ENCODE assay signal across 10 cellular contexts in genomic region chr13:98173431-98173921, GRCh38. TPM values are rescaled to one million over a fixed set of nuclear protein-coding genes. Genes with fewer than 3 reads are reported as not detected.
A peak's percentile ranks its signal among the peaks of the same experiment; 100 is the strongest.
DNase-seq lines count a peak whose midpoint lies in the region; ATAC-seq, FAIRE-seq and TF ChIP-seq lines count a peak whose summit lies in the region.
"Had no signal": no experiment of that assay in that cellular context is flagged by ENCODE, and none has a peak within 500 bp of the region (broad histone marks: within the 10 kb centered on the region; RNA-seq: fewer than 3 reads in every experiment).

No MANE protein-coding gene starts in this region.

- H3K9me3 ChIP-seq in A673 (ENCODE audit: low read depth, low read length, poor library complexity, severe bottlenecking) (no peaks in the 10 kb centered on the region), NT2/D1 (ENCODE audit: insufficient read depth, low read length) (no peaks in the 10 kb centered on the region), muscle layer of duodenum (ENCODE audit: control insufficient read depth in 1 of 2, low read length in 2 of 2) (no peaks in the 10 kb centered on the region)

- POLR2A ChIA-PET in A673 (lab: Charles Lee; ENCODE audit: low non-redundant PET): no interaction called here

- peak overlapping the region; percentile 33 for H3K27ac ChIP-seq in A673 (ENCODE audit: low read depth, low read length, poor library complexity, severe bottlenecking)
- peak overlapping the region; percentile 26 for H3K27ac ChIP-seq in muscle layer of duodenum (ENCODE audit: low read length)

- BruUV-seq in A673 (replicated peaks; lab: Mats Ljungman, UMichigan): no TSS peak

- CTCF ChIA-PET in A673 (lab: Charles Lee): interaction anchor here (0.7 kb wide), 1 partner anchor 18 kb away, joined by 3 read pairs; no protein-coding TSS in a partner anchor

- H3K4me1 ChIP-seq in A673 (ENCODE audit: insufficient read depth, low read length, poor library complexity, severe bottlenecking): peaks cover 52% of the 10 kb centered on the region
- peaks cover 14% of the 10 kb centered on the region for H3K4me1 ChIP-seq in NT2/D1 (ENCODE audit: insufficient read depth, insufficient read length)
- H3K4me1 ChIP-seq in muscle layer of duodenum (ENCODE audit: control insufficient read depth in 1 of 2, insufficient read depth in 2 of 2, low read length in 2 of 2): peaks cover 8 to 30% of the 10 kb centered on the region in 2 donors

- FAIRE-seq in GM19239 (lab: Jason Lieb, UNC): no peak

- H3K9ac ChIP-seq in NT2/D1 (ENCODE audit: insufficient read length, low read depth): no peak overlapping the region

- H3K36me3 ChIP-seq in A673 (ENCODE audit: insufficient read depth, low read length, poor library complexity, severe bottlenecking) (no peaks in the 10 kb centered on the region), NT2/D1 (ENCODE audit: insufficient read depth, insufficient read length, low read length) (peaks cover 10% of the 10 kb centered on the region), muscle layer of duodenum (ENCODE audit: control insufficient read depth in 1 of 2, insufficient read depth in 2 of 2, low read length in 2 of 2) (no peaks in the 10 kb centered on the region)

- intact Hi-C loops in A673 (cut with micrococcal nuclease; ENCODE audit: unreplicated experiment): no loop called here

- peak; percentile 32 for ATAC-seq in esophagus mucosa
- no peak for ATAC-seq in GM21381 (IDR thresholded peaks at IDR 0.05; ENCODE audit: unreplicated experiment)

- H3K27me3 ChIP-seq in A673 (replicated peaks; ENCODE audit: insufficient read depth, low read depth, low read length, poor library complexity): no peaks in the 10 kb centered on the region
- no peaks in the 10 kb centered on the region for H3K27me3 ChIP-seq in NT2/D1 (ENCODE audit: insufficient read depth, insufficient read length)
- no peaks in the 10 kb centered on the region for H3K27me3 ChIP-seq in muscle layer of duodenum (ENCODE audit: low read depth, low read length)

- TF ChIP-seq CTCF in A673 (conservative IDR thresholded peaks at IDR 0.05; ENCODE audit: low read depth, low read length): no peak

- DNase-seq in A673 (ENCODE audit: low spot score) (no peak), NT2/D1 (ENCODE audit: low read depth, low spot score) (peak; percentile 39), GM19239 (ENCODE audit: insufficient read length, low spot score) (no peak), CD1c-positive myeloid dendritic cell (ENCODE audit: extremely low spot score) (no peak), NCI-H2196 treated with DMSO at 0.1 percent for 48 hours (lab: John Stamatoyannopoulos, UW; ENCODE audit: unreplicated experiment) (no peak)

- H3K4me3 ChIP-seq in A673 (ENCODE audit: low read depth, low read length, poor library complexity, severe bottlenecking) (no peak overlapping the region), NT2/D1 (ENCODE audit: insufficient read length, low read depth) (no peak overlapping the region), muscle layer of duodenum (ENCODE audit: low read depth in 1 of 2, low read length in 2 of 2) (no peak overlapping the region)

RNA-seq across cellular contexts. Expression of gene RNF113B, which starts 3.6 kb away (rescaled TPM):
- total RNA-seq in A673 (2021): not detected in 2 replicates
- total RNA-seq in esophagus mucosa: not detected
- total RNA-seq: T-helper 2 cell treated with Interferon-gamma antibody and Interleukin-4, amounts not matched to agents 100 ng/mL and 5 ng/mL, for 36 hours; ureter had no signal

RNA-seq across cellular contexts. Expression of gene FARP1, which starts 30.6 kb away (rescaled TPM):
- 177 and 181 TPM in 2 replicates for total RNA-seq in A673 (2021)
- total RNA-seq in esophagus mucosa: 6.2 TPM

Comparison
In these comparisons a context has a peak if more than half of its experiments do, and no peak if none do; other contexts are left out.
1. RNA of gene FARP1, which starts 30.6 kb away (total RNA-seq): 177 to 181 TPM in A673; 6.2 TPM in esophagus mucosa (single experiment); every median in the first group is over 10 times any median in the second.